ENCODE assay signal across 10 cellular contexts in genomic region chr6:66662196-66662595, GRCh38.
DNase-seq lines count a peak whose midpoint lies in the region; ATAC-seq lines count a peak whose summit lies in the region.
"Had no signal": no experiment of that assay in that cellular context is flagged by ENCODE, and none has a peak within 500 bp of the region (broad histone marks: within the 10 kb centered on the region; RNA-seq: fewer than 3 reads in every experiment).

No MANE protein-coding gene starts in this region.

- no peaks in the 10 kb centered on the region for H3K27me3 Mint-ChIP-seq in T-cell
- H3K27me3 Mint-ChIP-seq in stimulated activated naive CD8-positive, alpha-beta T cell treated with anti-CD3 and anti-CD28 coated beads, Interleukin-15, amount 100 ng/mL, for 72 hours, result no peaks in the 10 kb centered on the region
- H3K27me3 Mint-ChIP-seq: activated naive CD8-positive, alpha-beta T cell had no signal

- DNase-seq in COR-L47 (lab: John Stamatoyannopoulos, UW) (peak; percentile 19), Karpas-422 (peak; percentile 52), adipocyte (ENCODE audit: low read depth) (peak; percentile 49), left kidney (ENCODE audit: low read depth, low spot score) (peak; percentile 29), T-cell (no peak)
- DNase-seq in effector CD4-positive, alpha-beta T cell, result no peak
- DNase-seq in stimulated activated naive CD8-positive, alpha-beta T cell treated with anti-CD3 and anti-CD28 coated beads, Interleukin-15, amount 100 ng/mL, for 72 hours, result no peak

- no peak overlapping the region for H3K27ac Mint-ChIP-seq in T-cell
- no peak overlapping the region for H3K27ac Mint-ChIP-seq in stimulated activated naive CD8-positive, alpha-beta T cell treated with anti-CD3 and anti-CD28 coated beads, Interleukin-15, amount 100 ng/mL, for 72 hours
- H3K27ac Mint-ChIP-seq: activated naive CD8-positive, alpha-beta T cell had no signal

- no peaks in the 10 kb centered on the region for H3K27me3 ChIP-seq in Karpas-422 (ENCODE audit: low read length)
- H3K27me3 ChIP-seq in adipocyte (replicated peaks; ENCODE audit: control insufficient read depth, insufficient read depth, low read length), result no peaks in the 10 kb centered on the region

- no peaks in the 10 kb centered on the region for H3K79me2 ChIP-seq in Karpas-422 (ENCODE audit: low read length)

- no peak overlapping the region for H3K27ac ChIP-seq in Karpas-422 (ENCODE audit: low read length)
- H3K27ac ChIP-seq: HL-60 had no signal

- no peaks in the 10 kb centered on the region for H3K9me2 ChIP-seq in Karpas-422 (replicated peaks; ENCODE audit: insufficient read depth, low read length)

- H3K9me3 ChIP-seq in Karpas-422 (ENCODE audit: low read length), result no peaks in the 10 kb centered on the region
- no peaks in the 10 kb centered on the region for H3K9me3 ChIP-seq in adipocyte (ENCODE audit: control insufficient read depth, low read length)

- H3K4me1 ChIP-seq in Karpas-422 (ENCODE audit: low read length), result no peaks in the 10 kb centered on the region
- no peaks in the 10 kb centered on the region for H3K4me1 ChIP-seq in adipocyte (ENCODE audit: control insufficient read depth, insufficient read depth, low read length)

- H3K36me3 ChIP-seq in Karpas-422 (ENCODE audit: insufficient read depth, low read length) (no peaks in the 10 kb centered on the region), adipocyte (ENCODE audit: control insufficient read depth, insufficient read depth, low read length, severe bottlenecking) (no peaks in the 10 kb centered on the region)

- no peak overlapping the region for H3K4me3 Mint-ChIP-seq in T-cell
- no peak overlapping the region for H3K4me3 Mint-ChIP-seq in stimulated activated naive CD8-positive, alpha-beta T cell treated with anti-CD3 and anti-CD28 coated beads, Interleukin-15, amount 100 ng/mL, for 72 hours
- H3K4me3 Mint-ChIP-seq: activated naive CD8-positive, alpha-beta T cell had no signal

- peaks cover 0 to 5% (median 0%) of the 10 kb centered on the region in 3 donors for H3K9me3 Mint-ChIP-seq in T-cell
- H3K9me3 Mint-ChIP-seq in stimulated activated naive CD8-positive, alpha-beta T cell treated with anti-CD3 and anti-CD28 coated beads, Interleukin-15, amount 100 ng/mL, for 72 hours, result peaks cover 0 to 8% of the 10 kb centered on the region in 2 donors

- H2AFZ ChIP-seq in Karpas-422 (ENCODE audit: low read length), result no peak overlapping the region

- no peak overlapping the region for H3K9ac ChIP-seq in Karpas-422 (ENCODE audit: low read length)
- no peak overlapping the region for H3K9ac ChIP-seq in adipocyte (ENCODE audit: low read length)

- H4K20me1 ChIP-seq in Karpas-422 (ENCODE audit: insufficient read depth, low read depth, low read length), result no peaks in the 10 kb centered on the region

- no peaks in the 10 kb centered on the region for H3K36me3 Mint-ChIP-seq in T-cell
- H3K36me3 Mint-ChIP-seq: activated naive CD8-positive, alpha-beta T cell had no signal

- POLR2A ChIA-PET in T-cell (lab: Charles Lee), result no interaction called here

- H3K4me1 Mint-ChIP-seq in T-cell, result no peaks in the 10 kb centered on the region
- no peaks in the 10 kb centered on the region for H3K4me1 Mint-ChIP-seq in stimulated activated naive CD8-positive, alpha-beta T cell treated with anti-CD3 and anti-CD28 coated beads, Interleukin-15, amount 100 ng/mL, for 72 hours

- CTCF ChIA-PET in T-cell (lab: Charles Lee), result no interaction called here

- H3K4me2 ChIP-seq in Karpas-422 (ENCODE audit: low read depth, low read length, poor library complexity, severe bottlenecking), result no peak overlapping the region

- ATAC-seq in T-cell (replicated peaks in 1 of 4) (no peak), HG03095 (IDR thresholded peaks at IDR 0.05; ENCODE audit: unreplicated experiment) (no peak)
- ATAC-seq in stimulated activated naive CD8-positive, alpha-beta T cell treated with anti-CD3 and anti-CD28 coated beads, Interleukin-15, amount 100 ng/mL, for 72 hours, result no peak

- H3K4me3 ChIP-seq in Karpas-422 (ENCODE audit: low read length) (no peak overlapping the region), adipocyte (ENCODE audit: low read length) (no peak overlapping the region)

Comparison
In these comparisons a context has a peak if more than half of its experiments do, and no peak if none do; other contexts are left out.
1. DNase-seq: peak in COR-L47 (single experiment), Karpas-422 (single experiment), adipocyte (single experiment) and left kidney (single experiment); none in effector CD4-positive, alpha-beta T cell (single experiment), T-cell (0 of 34) and stimulated activated naive CD8-positive, alpha-beta T cell treated with anti-CD3 and anti-CD28 coated beads, Interleukin-15, amount 100 ng/mL, for 72 hours (0 of 2).